In genomic region chr3:184740509-184741258, GRCh38 we compare ENCODE assay signal across 1 cellular context.
TF ChIP-seq lines count a peak whose summit lies in the region.

No MANE protein-coding gene starts in this region.

TF ChIP-seq in HEK293, 187 proteins besides CTCF, POLR2A, EP300 and RAD21 (continued from another document):
- TF ChIP-seq ZNF335 (tag by site-specific recombination; conservative IDR thresholded peaks at IDR 0.05) = no peak; the same call in 1 of the 2 replicates
- TF ChIP-seq ZEB2 (tag by site-specific recombination; IDR thresholded peaks at IDR 0.05) = peak; percentile 48; the same call in 1 of the 2 replicates
- TF ChIP-seq SP2 (tag by site-specific recombination; IDR thresholded peaks at IDR 0.05) = peak; percentile 63
- TF ChIP-seq ZNF394 (tag by site-specific recombination; IDR thresholded peaks at IDR 0.05; ENCODE audit: borderline replicate concordance) = 0 out of 2 replicates have a peak, but pooled peaks have one; percentile 12
- no peak for TF ChIP-seq ZNF112 (tag by site-specific recombination; IDR thresholded peaks at IDR 0.05)
- TF ChIP-seq GLIS1 (tag by site-specific recombination; IDR thresholded peaks at IDR 0.05) = peak; percentile 69
- no peak for TF ChIP-seq ZNF350 (tag by site-specific recombination; IDR thresholded peaks at IDR 0.05)
- no peak for TF ChIP-seq ZNF707 (tag by site-specific recombination; IDR thresholded peaks at IDR 0.05)
- no peak for TF ChIP-seq ZNF121 (tag by site-specific recombination; IDR thresholded peaks at IDR 0.05)
- no peak for TF ChIP-seq ZNF558 (tag by site-specific recombination; IDR thresholded peaks at IDR 0.05)
- TF ChIP-seq ZNF2 (tag by site-specific recombination; IDR thresholded peaks at IDR 0.05) = no peak
- no peak for TF ChIP-seq REPIN1 (tag by site-specific recombination; IDR thresholded peaks at IDR 0.05; ENCODE audit: low read depth)
- TF ChIP-seq ZNF629 (tag by site-specific recombination; IDR thresholded peaks at IDR 0.05) = peak; percentile 43
- peak; percentile 76 for TF ChIP-seq IKZF3 (tag by site-specific recombination; IDR thresholded peaks at IDR 0.05)
- peak; percentile 43; the same call in 1 of the 2 replicates for TF ChIP-seq KLF16 (tag by site-specific recombination; IDR thresholded peaks at IDR 0.05)
- no peak for TF ChIP-seq ZNF76 (tag by site-specific recombination; IDR thresholded peaks at IDR 0.05; ENCODE audit: borderline replicate concordance, low read depth)
- no peak for TF ChIP-seq ZFP37 (tag by site-specific recombination; IDR thresholded peaks at IDR 0.05)
TF ChIP-seq in HEK293: peak in this region for 24.
